In the genomic region with DNA sequence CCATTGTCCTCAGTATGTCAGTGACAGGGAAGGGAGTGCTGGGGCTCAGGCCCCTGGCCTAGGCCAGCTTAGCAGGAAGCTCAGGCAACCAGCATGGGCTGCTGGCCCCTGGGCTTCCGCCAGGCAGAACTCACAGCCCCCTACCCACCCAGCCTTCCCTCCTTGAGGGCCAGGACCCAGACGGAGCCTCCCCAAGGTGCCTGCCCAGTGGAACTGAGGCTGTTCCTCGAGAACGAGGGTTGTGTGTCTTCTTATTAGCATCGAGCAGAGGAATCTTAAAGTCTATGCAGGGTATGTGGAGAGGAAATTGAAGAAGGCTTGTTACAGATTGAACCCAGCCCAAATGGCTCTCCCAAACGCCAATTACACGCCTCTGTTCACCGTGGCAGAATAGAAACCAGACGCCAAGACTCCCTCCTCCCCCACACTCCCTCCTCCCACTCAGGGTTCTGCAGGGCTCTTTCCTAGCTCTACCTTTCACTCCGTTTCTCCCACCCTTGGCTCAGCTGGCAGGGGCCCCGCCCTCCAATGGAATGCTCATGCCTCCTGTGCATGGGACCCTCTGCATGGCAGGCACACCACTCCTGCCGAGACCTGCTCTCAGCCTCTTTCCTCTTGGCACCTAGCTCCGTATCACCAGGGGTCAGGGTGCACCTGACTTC, we compare ENCODE assay signal across 17 cellular contexts.
A peak's percentile ranks its signal among the peaks of the same experiment; 100 is the strongest.
DNase-seq lines count a peak whose midpoint lies in the region; ATAC-seq and TF ChIP-seq lines count a peak whose summit lies in the region.
"Had no signal": no experiment of that assay in that cellular context is flagged by ENCODE, and none has a peak within 500 bp of the region (broad histone marks: within the 10 kb centered on the region; RNA-seq: fewer than 3 reads in every experiment).

No MANE protein-coding gene starts in this region.

- H3K27me3 ChIP-seq in BLaER1: no peaks in the 10 kb centered on the region
- H3K27me3 ChIP-seq in SJCRH30: no peaks in the 10 kb centered on the region
- H3K27me3 ChIP-seq in sigmoid colon: no peaks in the 10 kb centered on the region
- H3K27me3 ChIP-seq in tibial nerve: no peaks in the 10 kb centered on the region
- H3K27me3 ChIP-seq in WERI-Rb-1 (ENCODE audit: insufficient read depth, low read depth, severe bottlenecking): no peaks in the 10 kb centered on the region
- H3K27me3 ChIP-seq: dorsolateral prefrontal cortex, esophagus squamous epithelium had no signal

- TF ChIP-seq EP300 in sigmoid colon (IDR thresholded peaks at IDR 0.05): no peak
- no peak for TF ChIP-seq EP300 in tibial nerve (IDR thresholded peaks at IDR 0.05)

- H3K4me1 ChIP-seq in BLaER1 (peaks cover 80% of the 10 kb centered on the region), SJCRH30 (peaks cover 7% of the 10 kb centered on the region; the same call in 1 of the 2 replicates), sigmoid colon (peaks cover 0 to 37% (median 27%) of the 10 kb centered on the region in 4 donors), tibial nerve (peaks cover 0 to 47% (median 2%) of the 10 kb centered on the region in 4 donors)
- H3K4me1 ChIP-seq: psoas muscle had no signal

- no peak overlapping the region for H3K4me3 ChIP-seq in BLaER1
- no peak overlapping the region for H3K4me3 ChIP-seq in SJCRH30
- H3K4me3 ChIP-seq in sigmoid colon: no peak overlapping the region
- no peak overlapping the region for H3K4me3 ChIP-seq in tibial nerve
- H3K4me3 ChIP-seq in WERI-Rb-1 (ENCODE audit: low read depth, low read length): no peak overlapping the region
- H3K4me3 ChIP-seq: dorsolateral prefrontal cortex, esophagus squamous epithelium, psoas muscle had no signal

- H3K27ac ChIP-seq in BLaER1 (peak overlapping the region; percentile 58), SJCRH30 (peak overlapping the region; percentile 62), sigmoid colon (peak overlapping the region in 3 of 4 donors; percentile 57 to 67 (median 64)), tibial nerve (peak overlapping the region in 2 of 4 donors; percentile 8 to 36), WERI-Rb-1 (no peak overlapping the region)
- H3K27ac ChIP-seq: esophagus squamous epithelium, KMS-11, psoas muscle had no signal

- no peak for TF ChIP-seq CTCF in sigmoid colon (IDR thresholded peaks at IDR 0.05)
- no peak for TF ChIP-seq CTCF in tibial nerve (IDR thresholded peaks at IDR 0.05)
- no peak for TF ChIP-seq CTCF in WERI-Rb-1 (IDR thresholded peaks at IDR 0.05; ENCODE audit: low read depth, low read length)

- TF ChIP-seq POLR2A in sigmoid colon (IDR thresholded peaks at IDR 0.05) (no peak), tibial nerve (IDR thresholded peaks at IDR 0.05) (no peak)

- H3K36me3 ChIP-seq in BLaER1 (peaks cover 88% of the 10 kb centered on the region), SJCRH30 (peaks cover 12% of the 10 kb centered on the region), sigmoid colon (peaks cover 6 to 58% (median 21%) of the 10 kb centered on the region in 4 donors), tibial nerve (peaks cover under 1 to 63% (median 3%) of the 10 kb centered on the region in 3 donors), WERI-Rb-1 (peaks cover 14% of the 10 kb centered on the region)

- peaks cover 98% of the 10 kb centered on the region for H4K20me1 ChIP-seq in BLaER1

- H3K9me3 ChIP-seq in BLaER1 (no peaks in the 10 kb centered on the region), SJCRH30 (replicated peaks) (no peaks in the 10 kb centered on the region), sigmoid colon (no peaks in the 10 kb centered on the region), tibial nerve (no peaks in the 10 kb centered on the region), WERI-Rb-1 (ENCODE audit: severe bottlenecking) (no peaks in the 10 kb centered on the region)
- H3K9me3 ChIP-seq: esophagus squamous epithelium, psoas muscle had no signal

- H3K9ac ChIP-seq in BLaER1: peak overlapping the region; percentile 20; the same call in 1 of the 2 replicates
- H3K9ac ChIP-seq: KMS-11 had no signal

- WGBS in sigmoid colon, 2 donors: 80 to 81% methylated on average over 13 of the region's 13 CpGs
- 53 to 62% methylated on average over 13 of the region's 13 CpGs for WGBS in tibial nerve, 2 donors

- DNase-seq in SJCRH30: peak in 1 of 2 experiments; percentile 52
- no peak for DNase-seq in left ventricle myocardium superior
- no peak for DNase-seq in sigmoid colon
- DNase-seq in activated CD4-positive, alpha-beta T cell treated with anti-CD3 and anti-CD28 coated beads, Interleukin-2, amount 50 U/mL, for 48 hours: no peak
- no peak for DNase-seq in tibial nerve (ENCODE audit: low spot score in 2 of 2)
- no peak for DNase-seq in WERI-Rb-1
- no peak for DNase-seq in NCI-H1930 (lab: John Stamatoyannopoulos, UW)
- DNase-seq: activated CD4-positive, CD25-positive, alpha-beta regulatory T cell; esophagus squamous epithelium; natural killer cell; NCI-H1048; NCI-H2081 treated with DMSO at 0.1 percent for 48 hours; psoas muscle; SIG-M5 had no signal

- H3K4me2 ChIP-seq in BLaER1: peak overlapping the region; percentile 72
- H3K4me2 ChIP-seq: KMS-11 had no signal

- intact Hi-C loops in left ventricle myocardium superior (cut with micrococcal nuclease): no loop called here
- intact Hi-C loops in sigmoid colon (cut with DNase I): no loop called here

- peak; percentile 22 for ATAC-seq in left ventricle myocardium superior
